Comparison of ENCODE assay signal across 1 cellular context in the genomic region with DNA sequence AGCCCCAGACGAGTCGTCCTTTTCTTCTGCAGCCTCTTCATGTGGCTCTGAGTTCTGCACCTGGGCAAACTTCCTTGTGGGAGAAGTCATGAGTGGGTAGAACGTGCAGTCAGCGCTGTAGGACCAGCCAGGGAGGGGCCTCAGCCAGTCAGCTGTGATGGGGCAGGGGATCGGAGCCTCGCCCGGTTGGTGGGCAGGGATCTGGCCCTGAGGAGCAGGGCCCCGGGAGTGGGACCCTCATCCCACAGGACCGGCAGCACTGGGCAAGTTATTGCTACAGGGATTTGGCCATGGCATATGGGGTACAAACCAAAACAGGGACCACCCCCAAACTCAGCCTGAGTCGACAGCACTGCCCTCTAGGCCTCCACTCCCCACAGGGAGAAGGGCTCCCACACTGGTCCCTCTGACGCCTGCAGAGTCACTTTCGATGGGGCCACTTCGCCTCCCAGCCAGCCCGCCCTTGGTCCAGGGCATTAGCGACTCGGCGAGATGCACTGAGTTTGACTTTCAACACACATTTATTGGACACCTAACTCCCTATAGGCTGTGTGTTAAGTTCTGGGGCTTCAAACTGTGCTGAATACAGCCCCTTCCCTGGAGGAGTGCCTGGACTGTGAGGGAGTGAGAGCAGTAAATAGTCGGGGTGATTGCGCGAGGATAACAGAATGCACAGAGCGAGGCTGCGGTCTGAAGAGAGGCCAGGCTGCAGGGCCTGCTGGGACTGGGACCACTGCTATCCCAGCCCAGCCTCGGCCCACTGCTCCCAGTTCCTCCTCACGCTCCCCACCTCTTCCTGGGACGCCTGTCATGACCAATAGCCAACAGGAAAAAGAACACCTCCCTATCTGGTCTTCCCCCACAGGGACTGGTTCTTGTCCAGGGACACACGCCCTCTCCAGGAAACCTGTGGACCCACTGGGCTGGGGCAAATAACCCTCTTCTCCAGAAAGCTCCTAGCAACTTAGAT.
TF ChIP-seq lines count a peak whose summit lies in the region.

No MANE protein-coding gene starts in this region.

TF ChIP-seq in GM23338, 12 proteins besides CTCF, POLR2A, EP300 and RAD21 (continued from another document):
- TF ChIP-seq, protein P1, sequence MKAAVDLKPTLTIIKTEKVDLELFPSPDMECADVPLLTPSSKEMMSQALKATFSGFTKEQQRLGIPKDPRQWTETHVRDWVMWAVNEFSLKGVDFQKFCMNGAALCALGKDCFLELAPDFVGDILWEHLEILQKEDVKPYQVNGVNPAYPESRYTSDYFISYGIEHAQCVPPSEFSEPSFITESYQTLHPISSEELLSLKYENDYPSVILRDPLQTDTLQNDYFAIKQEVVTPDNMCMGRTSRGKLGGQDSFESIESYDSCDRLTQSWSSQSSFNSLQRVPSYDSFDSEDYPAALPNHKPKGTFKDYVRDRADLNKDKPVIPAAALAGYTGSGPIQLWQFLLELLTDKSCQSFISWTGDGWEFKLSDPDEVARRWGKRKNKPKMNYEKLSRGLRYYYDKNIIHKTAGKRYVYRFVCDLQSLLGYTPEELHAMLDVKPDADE (IDR thresholded peaks at IDR 0.05) = no peak
- no peak for TF ChIP-seq EZH2 (IDR thresholded peaks at IDR 0.05; ENCODE audit: low read depth, unreplicated experiment)
- no peak for TF ChIP-seq JUNB (IDR thresholded peaks at IDR 0.05; ENCODE audit: unreplicated experiment)
- TF ChIP-seq CREB1 (CRISPR knock-in tag; IDR thresholded peaks at IDR 0.05; ENCODE audit: low read depth) = no peak
- TF ChIP-seq EZH2phosphoT487 (IDR thresholded peaks at IDR 0.05; ENCODE audit: unreplicated experiment) = no peak
